ENCODE assay signal across 12 cellular contexts in the genomic region with DNA sequence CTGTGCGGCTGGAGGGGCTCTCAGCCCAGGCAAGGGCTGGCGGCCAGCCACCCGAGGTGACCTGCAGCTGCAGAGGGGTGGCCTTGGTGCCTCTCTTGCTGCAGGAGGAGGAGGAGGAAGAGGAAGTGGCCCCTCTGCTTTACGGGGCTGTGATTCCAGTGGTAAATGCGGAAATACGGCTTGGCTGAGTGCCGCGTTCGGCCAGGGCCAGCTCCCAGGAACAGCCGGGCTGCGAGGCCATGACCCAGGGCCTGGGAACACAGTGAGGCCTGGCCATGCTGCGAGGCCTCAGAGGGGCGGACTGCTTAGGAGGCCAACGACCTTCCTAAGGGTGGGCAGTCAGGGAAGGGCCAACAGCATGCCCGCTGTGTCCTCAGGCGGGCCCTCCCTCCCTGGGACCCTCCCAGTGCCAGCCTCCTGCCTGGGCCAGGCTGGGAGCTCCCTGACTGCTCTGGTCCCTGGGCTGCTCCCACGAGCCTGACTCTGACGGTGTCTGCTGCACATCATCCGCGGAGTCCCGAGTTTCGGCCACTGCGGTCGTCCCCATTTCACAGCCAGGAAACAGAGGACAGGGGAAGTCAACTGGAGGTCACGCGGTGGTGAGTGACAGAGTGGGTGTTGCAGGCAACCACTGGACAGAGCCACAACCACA. TPM values are rescaled to one million over a fixed set of nuclear protein-coding genes. Genes with fewer than 3 reads are reported as not detected.
A peak's percentile ranks its signal among the peaks of the same experiment; 100 is the strongest.
DNase-seq lines count a peak whose midpoint lies in the region; ATAC-seq lines count a peak whose summit lies in the region.
"Had no signal": no experiment of that assay in that cellular context is flagged by ENCODE, and none has a peak within 500 bp of the region (broad histone marks: within the 10 kb centered on the region; RNA-seq: fewer than 3 reads in every experiment).

No MANE protein-coding gene starts in this region.

- no peaks in the 10 kb centered on the region for H3K27me3 ChIP-seq in mucosa of rectum (ENCODE audit: control insufficient read depth in 2 of 2, insufficient read depth in 2 of 2, low read length in 2 of 2)

- H3K9ac ChIP-seq in mucosa of rectum (ENCODE audit: low read depth in 1 of 2, low read length in 2 of 2), result peak overlapping the region in 1 of 2 donors; percentile 33

- H3K4me3 ChIP-seq in mucosa of rectum (ENCODE audit: low read length in 2 of 2), result peak overlapping the region; percentile 10 to 56

- DNase-seq in SIG-M5 treated with dmso at 0.1 percent for 504 hours (lab: John Stamatoyannopoulos, UW; ENCODE audit: unreplicated experiment) (peak; percentile 66), SIG-M5 (lab: John Stamatoyannopoulos, UW) (no peak), NK-92 (lab: John Stamatoyannopoulos, UW; ENCODE audit: unreplicated experiment) (no peak)
- no peak for DNase-seq in T-helper 2 cell treated with Interferon-gamma antibody and Interleukin-4, amounts not matched to agents 5 μg/mL and 100 μg/mL, for 36 hours (ENCODE audit: low spot score)
- no peak for DNase-seq in activated T-cell treated with anti-CD3 and anti-CD28 coated beads, Interleukin-2, amount 50 U/mL, for 72 hours
- DNase-seq: activated CD4-positive, alpha-beta memory T cell treated with anti-CD3 and anti-CD28 coated beads for 36 hours; NCI-H2029 treated with DMSO at 0.1 percent for 48 hours; stimulated activated naive CD4-positive, alpha-beta T cell treated with Interleukin-2 at 50 U/mL for 16 hours had no signal

- no peaks in the 10 kb centered on the region for H3K27me3 Mint-ChIP-seq in T-helper 2 cell treated with Interferon-gamma antibody and Interleukin-4, amounts not matched to agents 5 μg/mL and 100 μg/mL, for 36 hours (ENCODE audit: low read depth)
- no peaks in the 10 kb centered on the region for H3K27me3 Mint-ChIP-seq in activated T-cell treated with anti-CD3 and anti-CD28 coated beads, Interleukin-2, amount 50 U/mL, for 72 hours (ENCODE audit: low read depth)
- H3K27me3 Mint-ChIP-seq: activated CD4-positive, alpha-beta memory T cell treated with anti-CD3 and anti-CD28 coated beads for 36 hours had no signal

- H3K36me3 ChIP-seq in mucosa of rectum (ENCODE audit: control insufficient read depth in 2 of 2, insufficient read depth in 2 of 2, low read length in 2 of 2), result no peaks in the 10 kb centered on the region

- H3K9me3 ChIP-seq in mucosa of rectum (ENCODE audit: control insufficient read depth in 2 of 2, low read length in 2 of 2), result no peaks in the 10 kb centered on the region

- peaks cover 14 to 29% of the 10 kb centered on the region in 2 donors for H3K4me1 ChIP-seq in mucosa of rectum (ENCODE audit: control insufficient read depth in 2 of 2, insufficient read depth in 2 of 2, low read length in 2 of 2)

- no peaks in the 10 kb centered on the region for H3K36me3 Mint-ChIP-seq in T-helper 2 cell treated with Interferon-gamma antibody and Interleukin-4, amounts not matched to agents 5 μg/mL and 100 μg/mL, for 36 hours (ENCODE audit: low read depth)
- H3K36me3 Mint-ChIP-seq in activated T-cell treated with anti-CD3 and anti-CD28 coated beads, Interleukin-2, amount 50 U/mL, for 72 hours (ENCODE audit: insufficient read depth in 2 of 2), result no peaks in the 10 kb centered on the region
- H3K36me3 Mint-ChIP-seq: activated CD4-positive, alpha-beta memory T cell treated with anti-CD3 and anti-CD28 coated beads for 36 hours had no signal

- no peak overlapping the region for H3K27ac Mint-ChIP-seq in T-helper 2 cell treated with Interferon-gamma antibody and Interleukin-4, amounts not matched to agents 5 μg/mL and 100 μg/mL, for 36 hours
- no peak overlapping the region for H3K27ac Mint-ChIP-seq in activated T-cell treated with anti-CD3 and anti-CD28 coated beads, Interleukin-2, amount 50 U/mL, for 72 hours
- H3K27ac Mint-ChIP-seq: activated CD4-positive, alpha-beta memory T cell treated with anti-CD3 and anti-CD28 coated beads for 36 hours had no signal

- no peaks in the 10 kb centered on the region for H3K4me1 Mint-ChIP-seq in T-helper 2 cell treated with Interferon-gamma antibody and Interleukin-4, amounts not matched to agents 5 μg/mL and 100 μg/mL, for 36 hours (ENCODE audit: low read depth)
- no peaks in the 10 kb centered on the region for H3K4me1 Mint-ChIP-seq in activated T-cell treated with anti-CD3 and anti-CD28 coated beads, Interleukin-2, amount 50 U/mL, for 72 hours (ENCODE audit: low read depth)

- no peak for ATAC-seq in HG02642 (IDR thresholded peaks at IDR 0.05; ENCODE audit: poor library complexity, unreplicated experiment)
- no peak for ATAC-seq in activated T-cell treated with anti-CD3 and anti-CD28 coated beads, Interleukin-2, amount 50 U/mL, for 72 hours (replicated peaks in 1 of 2)

- no peaks in the 10 kb centered on the region for H3K9me3 Mint-ChIP-seq in T-helper 2 cell treated with Interferon-gamma antibody and Interleukin-4, amounts not matched to agents 5 μg/mL and 100 μg/mL, for 36 hours
- H3K9me3 Mint-ChIP-seq in activated T-cell treated with anti-CD3 and anti-CD28 coated beads, Interleukin-2, amount 50 U/mL, for 72 hours, result no peaks in the 10 kb centered on the region
- H3K9me3 Mint-ChIP-seq: activated CD4-positive, alpha-beta memory T cell treated with anti-CD3 and anti-CD28 coated beads for 36 hours had no signal

- H3K4me3 Mint-ChIP-seq in T-helper 2 cell treated with Interferon-gamma antibody and Interleukin-4, amounts not matched to agents 5 μg/mL and 100 μg/mL, for 36 hours, result no peak overlapping the region
- H3K4me3 Mint-ChIP-seq in activated T-cell treated with anti-CD3 and anti-CD28 coated beads, Interleukin-2, amount 50 U/mL, for 72 hours, result no peak overlapping the region
- H3K4me3 Mint-ChIP-seq: activated CD4-positive, alpha-beta memory T cell treated with anti-CD3 and anti-CD28 coated beads for 36 hours had no signal

- peak overlapping the region; percentile 47 for H3K27ac ChIP-seq in cingulate gyrus (ENCODE audit: low read depth, low read length)
- H3K27ac ChIP-seq in mucosa of rectum (ENCODE audit: low read depth in 2 of 2, low read length in 2 of 2), result peak overlapping the region; percentile 55 to 68
- H3K27ac ChIP-seq: 22Rv1 had no signal

RNA-seq across cellular contexts. Expression of gene PPARA, which starts 20.8 kb away (rescaled TPM):
- 10 to 100 TPM; 14.8 to 16.6 TPM for total RNA-seq in activated T-cell treated with anti-CD3 and anti-CD28 coated beads, Interleukin-2, amount 50 U/mL, for 72 hours
